Comparison of ENCODE assay signal across 23 cellular contexts in the genomic region with DNA sequence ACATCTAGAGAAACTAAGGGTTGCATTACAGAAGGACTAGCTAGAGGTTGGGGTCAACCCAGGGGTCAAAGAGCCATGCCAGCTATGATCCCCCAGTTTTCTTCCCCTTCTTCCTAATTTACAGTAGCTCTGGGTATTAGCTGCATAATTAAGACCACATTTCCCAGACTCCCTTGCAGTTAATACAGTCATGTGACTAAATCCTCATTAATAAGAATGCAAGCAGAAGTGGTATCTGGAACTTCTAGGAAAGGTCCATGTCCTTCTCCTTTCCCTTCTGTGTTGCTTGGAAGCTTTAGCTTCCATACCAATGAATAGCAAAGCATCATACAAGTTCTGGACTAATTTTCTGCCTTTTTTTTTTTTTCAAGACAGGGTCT. TPM values are rescaled to one million over a fixed set of nuclear protein-coding genes. Genes with fewer than 3 reads are reported as not detected.
"Had no signal": no experiment of that assay in that cellular context is flagged by ENCODE, and none has a peak within 500 bp of the region (broad histone marks: within the 10 kb centered on the region; RNA-seq: fewer than 3 reads in every experiment).

No MANE protein-coding gene starts in this region.

- H3K4me1 ChIP-seq: Peyer's patch, SJCRH30 had no signal

- ATAC-seq: activated CD4-positive, alpha-beta T cell treated with anti-CD3 and anti-CD28 coated beads for 36 hours; activated CD8-positive, alpha-beta T cell treated with anti-CD3 and anti-CD28 coated beads for 36 hours; activated T-cell treated with anti-CD3 and anti-CD28 coated beads, Interleukin-2, amount 50 U/mL, for 72 hours; SK-N-SH treated with all-trans-retinoic acid at 6 μM for 48 hours had no signal

- DNase-seq: activated CD4-positive, alpha-beta T cell treated with anti-CD3 and anti-CD28 coated beads for 36 hours; activated CD4-positive, alpha-beta T cell treated with anti-CD3 and anti-CD28 coated beads, Interleukin-2, amount 50 U/mL, for 1 hour; activated CD8-positive, alpha-beta memory T cell treated with anti-CD3 and anti-CD28 coated beads, Interleukin-2, amount 50 U/mL, for 4 hours; activated CD8-positive, alpha-beta T cell treated with anti-CD3 and anti-CD28 coated beads for 36 hours; activated gamma-delta T cell treated with Interleukin-2 at 50 U/mL for 16 hours; activated naive CD4-positive, alpha-beta T cell treated with anti-CD3 and anti-CD28 coated beads, Interleukin-2, amount 10 ng/mL, durations not matched to agents 7 days and 5 days; activated naive CD8-positive, alpha-beta T cell treated with anti-CD3 and anti-CD28 coated beads for 36 hours; activated T-cell treated with anti-CD3 and anti-CD28 coated beads, Interleukin-2, amount 50 U/mL, for 72 hours; cerebellar nuclear complex; NCI-H1105; NCI-H1436; NCI-H1694 treated with DMSO at 0.1 percent for 48 hours; NCI-H2029 treated with DMSO at 0.1 percent for 48 hours; NCI-H510A treated with DMSO at 0.1 percent for 48 hours; Peyer's patch; Right ventricle myocardium superior; SJCRH30; T-helper 9 cell had no signal

- H3K27me3 ChIP-seq: MG63, Peyer's patch, SJCRH30 had no signal

- H3K27ac ChIP-seq: Peyer's patch, RWPE1, SJCRH30, VCaP had no signal

- H3K36me3 ChIP-seq: MG63, Peyer's patch, SJCRH30 had no signal

- H3K9me3 ChIP-seq: MG63, Peyer's patch, SJCRH30 had no signal

- H3K4me3 ChIP-seq: MG63, Peyer's patch, SJCRH30 had no signal

RNA-seq across cellular contexts. Expression of gene LMO2, which starts 19.1 kb away (rescaled TPM):
- total RNA-seq: activated CD4-positive, alpha-beta T cell treated with anti-CD3 and anti-CD28 coated beads for 36 hours; activated CD8-positive, alpha-beta T cell treated with anti-CD3 and anti-CD28 coated beads for 36 hours; activated T-cell treated with anti-CD3 and anti-CD28 coated beads, Interleukin-2, amount 50 U/mL, for 72 hours; activated T-helper 2 cell treated with anti-CD3 and anti-CD28 coated beads, Interferon-gamma antibody, Interleukin-2, Interleukin-4, amounts not matched to agents 10 μg/mL and 5 μg/mL and 100 μg/mL, durations not matched to agents 14 hours and 24 hours and 36 hours had no signal
